ENCODE assay signal across 8 cellular contexts in the genomic region with DNA sequence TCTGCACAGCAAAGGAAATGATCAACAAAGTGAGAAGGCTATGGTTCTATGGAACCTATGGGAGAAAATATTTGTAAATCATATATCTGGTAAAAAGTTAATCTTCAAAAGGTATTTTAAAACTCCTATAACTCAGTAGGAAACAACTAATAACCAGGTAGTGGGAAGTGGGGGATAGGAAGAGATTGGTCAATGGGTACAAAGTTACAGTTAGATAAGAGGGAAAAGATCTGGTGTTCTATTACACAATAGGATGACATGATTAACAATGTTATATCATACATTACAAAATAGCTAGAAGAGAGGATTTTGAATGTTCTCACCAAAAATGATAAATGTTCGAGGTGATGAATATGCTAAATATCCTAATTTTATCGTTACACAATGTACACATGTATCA.
"Had no signal": no experiment of that assay in that cellular context is flagged by ENCODE, and none has a peak within 500 bp of the region (broad histone marks: within the 10 kb centered on the region; RNA-seq: fewer than 3 reads in every experiment).

No MANE protein-coding gene starts in this region.

- ATAC-seq: HCT116 had no signal

- H3K27ac ChIP-seq: GM23248, KMS-11 had no signal

- H3K4me3 ChIP-seq: GM23248, HAP-1 had no signal

- DNase-seq: GM23248, GOT3, H7, HFFc6, KBM-7 had no signal

- H3K4me1 ChIP-seq: HAP-1 had no signal

- H3K9ac ChIP-seq: GM23248, KMS-11 had no signal

- H3K9me3 ChIP-seq: HAP-1 had no signal

- H3K36me3 ChIP-seq: HAP-1 had no signal
